In the genomic region with DNA sequence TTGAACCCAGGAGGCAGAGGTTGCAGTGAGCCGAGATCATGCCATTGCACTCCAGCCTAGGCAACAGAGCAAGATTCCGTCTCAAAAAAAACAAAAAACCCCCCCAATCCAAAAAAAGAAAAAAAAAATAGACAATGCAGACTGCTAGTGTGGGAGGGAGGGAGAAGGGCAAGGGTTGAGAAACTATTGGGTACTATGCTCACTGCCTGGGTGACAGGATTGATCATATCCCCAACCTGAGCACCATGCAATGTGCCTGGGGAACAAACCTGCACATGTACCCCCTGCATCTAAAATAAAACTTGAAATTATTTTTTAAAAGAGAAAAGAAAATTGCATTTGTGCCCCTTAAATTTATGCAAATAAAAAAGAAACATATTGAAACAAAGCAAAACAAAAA, we compare ENCODE assay signal across 1 cellular context.
A peak's percentile ranks its signal among the peaks of the same experiment; 100 is the strongest.
TF ChIP-seq lines count a peak whose summit lies in the region.

No MANE protein-coding gene starts in this region.

TF ChIP-seq in liver, 16 proteins besides CTCF, POLR2A, EP300 and RAD21 (continued from another document):
- TF ChIP-seq GABPA (IDR thresholded peaks at IDR 0.05 in 1 of 2, conservative IDR thresholded peaks at IDR 0.05 in 1 of 2): no peak
- TF ChIP-seq, protein P1, sequence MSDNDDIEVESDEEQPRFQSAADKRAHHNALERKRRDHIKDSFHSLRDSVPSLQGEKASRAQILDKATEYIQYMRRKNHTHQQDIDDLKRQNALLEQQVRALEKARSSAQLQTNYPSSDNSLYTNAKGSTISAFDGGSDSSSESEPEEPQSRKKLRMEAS (IDR thresholded peaks at IDR 0.05): no peak
- TF ChIP-seq, protein P2, sequence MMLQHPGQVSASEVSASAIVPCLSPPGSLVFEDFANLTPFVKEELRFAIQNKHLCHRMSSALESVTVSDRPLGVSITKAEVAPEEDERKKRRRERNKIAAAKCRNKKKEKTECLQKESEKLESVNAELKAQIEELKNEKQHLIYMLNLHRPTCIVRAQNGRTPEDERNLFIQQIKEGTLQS (IDR thresholded peaks at IDR 0.05): no peak
- peak in 1 of 2 donors; percentile 39 for TF ChIP-seq HNF4A (conservative IDR thresholded peaks at IDR 0.05)
